In genomic region chr16:85637061-85637807, GRCh38 we compare ENCODE assay signal across 10 cellular contexts.
"Had no signal": no experiment of that assay in that cellular context is flagged by ENCODE, and none has a peak within 500 bp of the region (broad histone marks: within the 10 kb centered on the region; RNA-seq: fewer than 3 reads in every experiment).

No MANE protein-coding gene starts in this region.

- H3K4me3 ChIP-seq: upper lobe of left lung had no signal

- DNase-seq: activated T-cell treated with anti-CD3 and anti-CD28 coated beads, Interleukin-2, amount 50 U/mL, for 1 hour; amniotic stem cell; brain microvascular endothelial cell; effector memory CD4-positive, alpha-beta T cell; stimulated activated CD4-positive, alpha-beta T cell treated with anti-CD3 and anti-CD28 coated beads, Interleukin-2, amount 100 ng/mL, for 24 hours; stimulated activated naive B cell treated with anti-CD40 and anti-IgM and Interleukin-4, amounts not matched to agents 10 μg/mL and 1 μg/mL and 100 μg/mL, for 72 hours had no signal

- H3K9ac ChIP-seq: parathyroid adenoma had no signal

- FAIRE-seq: frontal cortex had no signal

- H3K36me3 ChIP-seq: brain microvascular endothelial cell had no signal

- H3K27ac ChIP-seq: brain microvascular endothelial cell, parathyroid adenoma had no signal

- H3K27me3 ChIP-seq: brain microvascular endothelial cell, upper lobe of left lung had no signal

- H3K9me3 ChIP-seq: upper lobe of left lung had no signal

- ATAC-seq: activated CD4-positive, CD25-positive, alpha-beta regulatory T cell treated with anti-CD3 and anti-CD28 coated beads, Interleukin-2, amount 50 U/mL, for 24 hours; stimulated activated naive B cell treated with anti-CD40 and anti-IgM and Interleukin-4, amounts not matched to agents 10 μg/mL and 1 μg/mL and 100 μg/mL, for 72 hours had no signal
